8 cellular contexts compared by ENCODE assay signal in genomic region chr19:10219678-10220077, GRCh38. TPM values are rescaled to one million over a fixed set of nuclear protein-coding genes. Genes with fewer than 3 reads are reported as not detected.
DNase-seq lines count a peak whose midpoint lies in the region; ATAC-seq, FAIRE-seq and TF ChIP-seq lines count a peak whose summit lies in the region.

No MANE protein-coding gene starts in this region.

- 18 to 23% methylated on average over 3 of the region's 3 CpGs for WGBS in pancreas, 2 donors
- WGBS in prostate gland, result 21% methylated on average over 3 of the region's 3 CpGs

- no TSS peak for BruUV-seq in PC-9 (replicated peaks; lab: Mats Ljungman, UMichigan)

- TF ChIP-seq POLR2A in prostate gland (IDR thresholded peaks at IDR 0.05), result no peak

- H3K36me3 ChIP-seq in PC-9 (ENCODE audit: low read depth) (no peaks in the 10 kb centered on the region), pancreas (no peaks in the 10 kb centered on the region), prostate gland (no peaks in the 10 kb centered on the region)

- no peaks in the 10 kb centered on the region for H4K20me1 ChIP-seq in PC-9 (ENCODE audit: insufficient read depth)

- DNase-seq in EH (ENCODE audit: low read depth), result peak; percentile 34
- DNase-seq in PC-9, result peak; percentile 31 to 68
- peak; percentile 33 for DNase-seq in cerebellar cortex (ENCODE audit: low spot score)
- no peak for DNase-seq in pancreas
- no peak for DNase-seq in NCI-H128 (lab: John Stamatoyannopoulos, UW; ENCODE audit: unreplicated experiment)
- DNase-seq in prostate gland (ENCODE audit: low spot score), result no peak

- FAIRE-seq in pancreas (lab: Jason Lieb, UNC), result no peak

- no peak overlapping the region for H2AFZ ChIP-seq in PC-9

- no peak overlapping the region for H3K4me3 ChIP-seq in PC-9
- H3K4me3 ChIP-seq in pancreas, result no peak overlapping the region
- H3K4me3 ChIP-seq in prostate gland, result no peak overlapping the region

- no peak overlapping the region for H3K4me2 ChIP-seq in PC-9

- CTCF ChIA-PET in PC-9 (lab: Charles Lee), result interaction anchor here (0.7 kb wide), 1 partner anchor 137 kb away, joined by 11 read pairs; no protein-coding TSS in a partner anchor

- intact Hi-C loops in PC-9 (cut with micrococcal nuclease; ENCODE audit: unreplicated experiment), result no loop called here
- intact Hi-C loops in pancreas (cut with DNase I), result no loop called here
- intact Hi-C loops in prostate gland (cut with DNase I), result no loop called here

- H3K79me2 ChIP-seq in PC-9 (ENCODE audit: low read depth), result no peaks in the 10 kb centered on the region

- ATAC-seq in GM21717 (IDR thresholded peaks at IDR 0.05; ENCODE audit: unreplicated experiment), result peak; percentile 58
- ATAC-seq in pancreas, result peak in 3 of 4 donors; percentile 55 to 77 (median 64)
- no peak for ATAC-seq in GM21367 (IDR thresholded peaks at IDR 0.05; ENCODE audit: unreplicated experiment)

- POLR2A ChIA-PET in PC-9 (lab: Charles Lee; ENCODE audit: unreplicated experiment), result interaction anchor here (0.7 kb wide), 1 partner anchor 54 kb away, joined by 9 read pairs; no protein-coding TSS in a partner anchor

- H3K4me1 ChIP-seq in PC-9 (replicated peaks; ENCODE audit: insufficient read depth) (peaks cover 30% of the 10 kb centered on the region), pancreas (no peaks in the 10 kb centered on the region), prostate gland (replicated peaks) (no peaks in the 10 kb centered on the region)

- no peaks in the 10 kb centered on the region for H3K9me2 ChIP-seq in PC-9 (ENCODE audit: insufficient read depth)

- H3K9me3 ChIP-seq in PC-9 (ENCODE audit: insufficient read depth, low read depth) (no peaks in the 10 kb centered on the region), pancreas (no peaks in the 10 kb centered on the region), prostate gland (no peaks in the 10 kb centered on the region)

- H3F3A ChIP-seq in PC-9 (ENCODE audit: insufficient read depth, low read depth), result peaks cover 34% of the 10 kb centered on the region

- no peak overlapping the region for H3K27ac ChIP-seq in PC-9
- H3K27ac ChIP-seq in pancreas, result no peak overlapping the region
- no peak overlapping the region for H3K27ac ChIP-seq in prostate gland

- H3K27me3 ChIP-seq in PC-9 (ENCODE audit: insufficient read depth, low read depth) (no peaks in the 10 kb centered on the region), pancreas (no peaks in the 10 kb centered on the region), prostate gland (replicated peaks; ENCODE audit: insufficient read depth) (no peaks in the 10 kb centered on the region)

- TF ChIP-seq CTCF in PC-9 (conservative IDR thresholded peaks at IDR 0.05) (peak; percentile 69), pancreas (IDR thresholded peaks at IDR 0.05) (no peak), prostate gland (IDR thresholded peaks at IDR 0.05) (no peak)

RNA-seq across cellular contexts. Expression of gene S1PR2, which starts 11.5 kb away (rescaled TPM):
- 6.9 and 7.3 TPM in 2 replicates for total RNA-seq in PC-9 (2021)
- total RNA-seq in pancreas, result 1 to 10 TPM; 1.9 to 4.8 (median 3.0) TPM
- polyA plus RNA-seq in pancreas, result 1 to 10 TPM; 1.6 to 2.0 TPM
- total RNA-seq in prostate gland, result 1 to 10 TPM; 4.5 to 8.5 TPM

RNA-seq across cellular contexts. Expression of gene DNMT1, which starts 24.9 kb away (rescaled TPM):
- total RNA-seq in PC-9 (2021) (111 and 117 TPM in 2 replicates), pancreas (10 to 100 TPM; 11.4 to 27.5 (median 15.4) TPM), prostate gland (10 to 100 TPM; 29.9 to 50.0 TPM)
- 10 to 100 TPM; 26.4 to 28.7 TPM for polyA plus RNA-seq in pancreas

RNA-seq across cellular contexts. Expression of gene MRPL4, which starts 32.3 kb away (rescaled TPM):
- total RNA-seq in PC-9 (2021), result 96.4 and 98.2 TPM in 2 replicates
- total RNA-seq in pancreas, result 10 to 100 TPM in 4 of 6 donors, 1 to 10 TPM in 2; 9.9 to 17.6 (median 14.9) TPM
- 10 to 100 TPM; 23.5 to 34.4 TPM for polyA plus RNA-seq in pancreas
- total RNA-seq in prostate gland, result 10 to 100 TPM; 72.6 to 75.6 TPM

RNA-seq across cellular contexts. Expression of gene ICAM1, which starts 51.2 kb away (rescaled TPM):
- total RNA-seq in PC-9 (2021) (23.8 and 32.9 TPM in 2 replicates), pancreas (10 to 100 TPM in 2 of 6 donors, 1 to 10 TPM in 4; 2.2 to 32.4 (median 5.7) TPM), prostate gland (10 to 100 TPM in 1 of 2 donors, 1 to 10 TPM in 1; 8.9 to 25.1 TPM)
- polyA plus RNA-seq in pancreas, result 10 to 100 TPM in 1 of 2 donors, 1 to 10 TPM in 1; 7.2 to 13.5 TPM

Comparison
In these comparisons a context has a peak if more than half of its experiments do, and no peak if none do; other contexts are left out.
1. DNase-seq: peak in EH (single experiment), PC-9 (2 of 2) and cerebellar cortex (single experiment); none in pancreas (0 of 6), NCI-H128 (single experiment) and prostate gland (single experiment).